18 cellular contexts compared by ENCODE assay signal in genomic region chr6:168215121-168215808, GRCh38.
A peak's percentile ranks its signal among the peaks of the same experiment; 100 is the strongest.
DNase-seq lines count a peak whose midpoint lies in the region; ATAC-seq and TF ChIP-seq lines count a peak whose summit lies in the region.
"Had no signal": no experiment of that assay in that cellular context is flagged by ENCODE, and none has a peak within 500 bp of the region (broad histone marks: within the 10 kb centered on the region; RNA-seq: fewer than 3 reads in every experiment).

No MANE protein-coding gene starts in this region.

- H2AFZ ChIP-seq in neural progenitor cell (replicated peaks) = no peak overlapping the region

- H3K4me3 Mint-ChIP-seq in brain = no peak overlapping the region
- no peak overlapping the region for H3K4me3 Mint-ChIP-seq in neural progenitor cell
- no peak overlapping the region for H3K4me3 Mint-ChIP-seq in CD4-positive, alpha-beta memory T cell
- H3K4me3 Mint-ChIP-seq: CD4-positive, CD25-positive, alpha-beta regulatory T cell had no signal

- H3K27me3 Mint-ChIP-seq in brain = no peaks in the 10 kb centered on the region
- peaks cover 26% of the 10 kb centered on the region for H3K27me3 Mint-ChIP-seq in neural progenitor cell (ENCODE audit: insufficient read depth, low read depth)
- H3K27me3 Mint-ChIP-seq in CD4-positive, alpha-beta memory T cell = peaks cover 2% of the 10 kb centered on the region in 2 donors
- H3K27me3 Mint-ChIP-seq: CD4-positive, CD25-positive, alpha-beta regulatory T cell had no signal

- H3K27ac Mint-ChIP-seq in brain (peak overlapping the region in 3 of 5 experiments; percentile 66 to 91 (median 86)), neural progenitor cell (peak overlapping the region; percentile 73)
- H3K27ac Mint-ChIP-seq in CD4-positive, alpha-beta memory T cell = no peak overlapping the region

- intact Hi-C loops in CD4-positive, alpha-beta memory T cell (cut with micrococcal nuclease) = no loop called here

- no peak overlapping the region for H3K27ac ChIP-seq in BLaER1
- no peak overlapping the region for H3K27ac ChIP-seq in BLaER1 treated with 17β-estradiol and CSF1 and Interleukin-3, amounts not matched to agents 10 nM and 100 nM
- H3K27ac ChIP-seq in neural progenitor cell = no peak overlapping the region
- H3K27ac ChIP-seq in CD4-positive, alpha-beta memory T cell (ENCODE audit: low read depth, low read length) = no peak overlapping the region
- H3K27ac ChIP-seq: Peyer's patch, SJCRH30 had no signal

- no peak for TF ChIP-seq CTCF in brain (conservative IDR thresholded peaks at IDR 0.05)
- TF ChIP-seq CTCF in neural progenitor cell (IDR thresholded peaks at IDR 0.05) = no peak

- POLR2A ChIA-PET in CD4-positive, alpha-beta memory T cell (lab: Charles Lee; ENCODE audit: partially characterized antibody) = no interaction called here

- CTCF ChIA-PET in CD4-positive, alpha-beta memory T cell (lab: Charles Lee; ENCODE audit: partially characterized antibody) = no interaction called here

- no peak for ATAC-seq in GM21390 (IDR thresholded peaks at IDR 0.05; ENCODE audit: unreplicated experiment)
- ATAC-seq: SK-N-SH treated with all-trans-retinoic acid at 6 μM for 48 hours had no signal

- peaks cover 14% of the 10 kb centered on the region for H3F3A ChIP-seq in neural progenitor cell (ENCODE audit: low read depth)

- H3K27me3 ChIP-seq in BLaER1 (no peaks in the 10 kb centered on the region), neural progenitor cell (no peaks in the 10 kb centered on the region)
- H3K27me3 ChIP-seq in BLaER1 treated with 17β-estradiol and CSF1 and Interleukin-3, amounts not matched to agents 10 nM and 100 nM = peaks cover 0 to 41% (median 0%) of the 10 kb centered on the region in 11 experiments; a peak in 8 of 22 replicates
- no peaks in the 10 kb centered on the region for H3K27me3 ChIP-seq in CD4-positive, alpha-beta memory T cell (ENCODE audit: insufficient read depth, low read length)
- H3K27me3 ChIP-seq: Peyer's patch had no signal

- no peak for DNase-seq in neural progenitor cell (ENCODE audit: low spot score)
- DNase-seq in OCI-M2 (lab: John Stamatoyannopoulos, UW; ENCODE audit: unreplicated experiment) = no peak
- DNase-seq in CD4-positive, alpha-beta memory T cell = no peak
- DNase-seq: CD4-positive, CD25-positive, alpha-beta regulatory T cell; NCI-H1092; NCI-H1417 treated with DMSO at 0.1 percent for 48 hours; NCI-H1694 treated with DMSO at 0.1 percent for 48 hours; NCI-H2081; NCI-H226; NCI-H510A; NCI-H69; SJCRH30 had no signal

- H3K4me3 ChIP-seq in BLaER1 (no peak overlapping the region), neural progenitor cell (no peak overlapping the region)
- no peak overlapping the region for H3K4me3 ChIP-seq in BLaER1 treated with 17β-estradiol and CSF1 and Interleukin-3, amounts not matched to agents 10 nM and 100 nM
- H3K4me3 ChIP-seq in CD4-positive, alpha-beta memory T cell (ENCODE audit: low read length in 2 of 2) = no peak overlapping the region
- H3K4me3 ChIP-seq: Peyer's patch, SJCRH30 had no signal

- H3K4me1 ChIP-seq in BLaER1 (peaks cover 75% of the 10 kb centered on the region), neural progenitor cell (peaks cover 39% of the 10 kb centered on the region)
- H3K4me1 ChIP-seq in BLaER1 treated with 17β-estradiol and CSF1 and Interleukin-3, amounts not matched to agents 10 nM and 100 nM = peaks cover 39 to 76% (median 71%) of the 10 kb centered on the region in 10 experiments
- no peaks in the 10 kb centered on the region for H3K4me1 ChIP-seq in CD4-positive, alpha-beta memory T cell (ENCODE audit: insufficient read depth, low read length)
- H3K4me1 ChIP-seq: Peyer's patch, SJCRH30 had no signal

- H3K4me1 Mint-ChIP-seq in brain = peaks cover 54% of the 10 kb centered on the region
- H3K4me1 Mint-ChIP-seq in neural progenitor cell = peaks cover 46% of the 10 kb centered on the region
- H3K4me1 Mint-ChIP-seq in CD4-positive, alpha-beta memory T cell = no peaks in the 10 kb centered on the region
- H3K4me1 Mint-ChIP-seq: CD4-positive, CD25-positive, alpha-beta regulatory T cell had no signal

- H3K79me2 ChIP-seq in neural progenitor cell (ENCODE audit: low read depth) = no peaks in the 10 kb centered on the region

- H3K9me3 Mint-ChIP-seq in brain = peaks cover 0 to 2% (median 0%) of the 10 kb centered on the region in 5 experiments
- peaks cover 6% of the 10 kb centered on the region for H3K9me3 Mint-ChIP-seq in neural progenitor cell
- peaks cover 0 to 5% (median 0%) of the 10 kb centered on the region in 8 donors for H3K9me3 Mint-ChIP-seq in CD4-positive, alpha-beta memory T cell

- H4K20me1 ChIP-seq in BLaER1 = 0 out of 2 replicates have a peak, but pooled peaks cover 5% of the 10 kb centered on the region
- H4K20me1 ChIP-seq in BLaER1 treated with 17β-estradiol and CSF1 and Interleukin-3, amounts not matched to agents 10 nM and 100 nM = peaks cover 0 to 14% (median 3%) of the 10 kb centered on the region in 11 experiments; a peak in 8 of 22 replicates
- H4K20me1 ChIP-seq in neural progenitor cell (ENCODE audit: low read depth) = no peaks in the 10 kb centered on the region

- H3K9me3 ChIP-seq in BLaER1 (no peaks in the 10 kb centered on the region), neural progenitor cell (ENCODE audit: low read depth) (no peaks in the 10 kb centered on the region)
- H3K9me3 ChIP-seq in BLaER1 treated with 17β-estradiol and CSF1 and Interleukin-3, amounts not matched to agents 10 nM and 100 nM (replicated peaks in 1 of 11) = no peaks in the 10 kb centered on the region
- no peaks in the 10 kb centered on the region for H3K9me3 ChIP-seq in CD4-positive, alpha-beta memory T cell (ENCODE audit: control insufficient read depth in 1 of 2, low read length in 2 of 2)
- H3K9me3 ChIP-seq: Peyer's patch, SJCRH30 had no signal

- peak overlapping the region; percentile 83 for H3K4me2 ChIP-seq in BLaER1
- peak overlapping the region; percentile 69 to 90 (median 82) for H3K4me2 ChIP-seq in BLaER1 treated with 17β-estradiol and CSF1 and Interleukin-3, amounts not matched to agents 10 nM and 100 nM
- H3K4me2 ChIP-seq in neural progenitor cell = peak overlapping the region; percentile 70

- H3K36me3 ChIP-seq in BLaER1 (no peaks in the 10 kb centered on the region), neural progenitor cell (no peaks in the 10 kb centered on the region)
- no peaks in the 10 kb centered on the region for H3K36me3 ChIP-seq in BLaER1 treated with 17β-estradiol and CSF1 and Interleukin-3, amounts not matched to agents 10 nM and 100 nM
- no peaks in the 10 kb centered on the region for H3K36me3 ChIP-seq in CD4-positive, alpha-beta memory T cell (ENCODE audit: insufficient read depth, low read length)
- H3K36me3 ChIP-seq: Peyer's patch, SJCRH30 had no signal

- no peaks in the 10 kb centered on the region for H3K36me3 Mint-ChIP-seq in brain
- no peaks in the 10 kb centered on the region for H3K36me3 Mint-ChIP-seq in neural progenitor cell
- no peaks in the 10 kb centered on the region for H3K36me3 Mint-ChIP-seq in CD4-positive, alpha-beta memory T cell
- H3K36me3 Mint-ChIP-seq: CD4-positive, CD25-positive, alpha-beta regulatory T cell had no signal

- H3K9ac ChIP-seq in BLaER1 = no peak overlapping the region
- no peak overlapping the region for H3K9ac ChIP-seq in BLaER1 treated with 17β-estradiol and CSF1 and Interleukin-3, amounts not matched to agents 10 nM and 100 nM
- H3K9ac ChIP-seq in neural progenitor cell = no peak overlapping the region

Comparison
In these comparisons a context has a peak if more than half of its experiments do, and no peak if none do; other contexts are left out.
1. H3K27ac Mint-ChIP-seq: peak in brain (3 of 5) and neural progenitor cell (single experiment); none in CD4-positive, alpha-beta memory T cell (0 of 7).
2. Peak in every context shown above with its lines, with median percentiles within 50 percentile points of each other: H3K4me2 ChIP-seq.